1 cellular context compared by ENCODE assay signal in genomic region chr2:174493549-174494331, GRCh38.
TF ChIP-seq lines count a peak whose summit lies in the region.

No MANE protein-coding gene starts in this region.

TF ChIP-seq in GM23338, 12 proteins besides CTCF, POLR2A, EP300 and RAD21 (continued from another document):
- TF ChIP-seq ZNF462 (CRISPR knock-in tag; IDR thresholded peaks at IDR 0.05) = no peak
- no peak for TF ChIP-seq REST (IDR thresholded peaks at IDR 0.05; ENCODE audit: unreplicated experiment)
- TF ChIP-seq ZNF331 (CRISPR knock-in tag; IDR thresholded peaks at IDR 0.05; ENCODE audit: low read depth) = no peak
- TF ChIP-seq ETS1 (IDR thresholded peaks at IDR 0.05) = no peak
